ENCODE assay signal across 8 cellular contexts in the genomic region with DNA sequence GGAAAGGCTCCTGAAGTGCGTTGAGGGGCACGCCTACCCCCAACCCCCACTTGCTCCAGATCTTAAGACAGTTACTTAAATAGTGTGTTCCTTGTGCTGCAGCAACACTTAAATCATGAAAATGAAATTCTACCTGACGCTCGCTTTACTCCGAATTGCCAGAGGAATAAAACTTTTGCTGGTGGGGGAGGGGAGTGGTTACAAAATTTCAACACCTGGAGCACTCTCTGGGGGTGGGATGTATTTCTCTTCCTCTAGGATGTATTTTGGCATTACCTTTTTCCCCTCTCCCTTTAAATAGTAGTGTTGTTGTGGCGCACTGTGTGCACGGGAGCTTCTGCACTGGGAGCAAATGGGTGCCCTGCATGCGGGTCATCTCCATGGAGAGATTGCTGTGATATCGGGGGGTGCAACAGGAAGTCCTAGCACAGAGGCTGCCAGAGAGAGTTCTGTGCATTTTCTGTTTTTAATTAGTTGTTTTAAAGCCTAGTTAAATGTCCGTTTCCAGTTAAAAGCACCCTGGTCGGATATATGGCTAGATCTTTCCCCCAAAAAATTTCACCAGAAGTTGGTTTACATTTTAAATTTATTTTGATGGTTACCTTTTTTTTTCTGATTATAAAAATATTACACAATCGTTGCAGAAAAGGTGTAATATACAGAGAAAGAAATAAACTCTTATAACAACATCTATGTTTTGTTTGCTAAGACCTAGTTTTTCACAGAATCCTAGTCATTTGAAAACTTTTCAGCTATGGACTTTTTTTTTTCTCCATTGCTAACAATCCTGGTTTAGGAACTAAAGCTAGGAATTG.
A peak's percentile ranks its signal among the peaks of the same experiment; 100 is the strongest.
DNase-seq lines count a peak whose midpoint lies in the region; ATAC-seq, FAIRE-seq and TF ChIP-seq lines count a peak whose summit lies in the region.

No MANE protein-coding gene starts in this region.

- 4% methylated on average over 8 to 12 of the region's 12 CpGs for WGBS in transverse colon (ENCODE audit: low coverage in 1 of 2), 2 donors

- peaks cover 78% of the 10 kb centered on the region for H3K27me3 Mint-ChIP-seq in activated naive CD8-positive, alpha-beta T cell treated with anti-CD3 and anti-CD28 coated beads for 36 hours

- H3K36me3 ChIP-seq in kidney epithelial cell (ENCODE audit: control insufficient read depth, insufficient read depth, low read length), result no peaks in the 10 kb centered on the region
- no peaks in the 10 kb centered on the region for H3K36me3 ChIP-seq in transverse colon
- H3K36me3 ChIP-seq in HAP-1 (replicated peaks), result no peaks in the 10 kb centered on the region

- no peaks in the 10 kb centered on the region for H3K9me3 Mint-ChIP-seq in activated naive CD8-positive, alpha-beta T cell treated with anti-CD3 and anti-CD28 coated beads for 36 hours

- intact Hi-C loops in transverse colon (cut with DNase I; ENCODE audit: low total_unique reads), result no loop called here

- TF ChIP-seq EP300 in transverse colon (IDR thresholded peaks at IDR 0.05; ENCODE audit: low read depth), result no peak

- H3K27ac Mint-ChIP-seq in activated naive CD8-positive, alpha-beta T cell treated with anti-CD3 and anti-CD28 coated beads for 36 hours, result no peak overlapping the region

- no peak for DNase-seq in GM19239 (ENCODE audit: insufficient read length, low spot score)
- no peak for DNase-seq in activated naive CD8-positive, alpha-beta T cell treated with anti-CD3 and anti-CD28 coated beads for 36 hours
- DNase-seq in kidney epithelial cell (ENCODE audit: low read depth), result no peak
- peak; percentile 39 for DNase-seq in transverse colon
- no peak for DNase-seq in HAP-1 (ENCODE audit: low spot score in 2 of 2)

- peaks cover 19% of the 10 kb centered on the region for H3K4me1 Mint-ChIP-seq in activated naive CD8-positive, alpha-beta T cell treated with anti-CD3 and anti-CD28 coated beads for 36 hours

- H3K27ac ChIP-seq in 22Rv1 (peak overlapping the region; percentile 57), transverse colon (peak overlapping the region; percentile 82 to 96 (median 94))

- H3K27me3 ChIP-seq in kidney epithelial cell (ENCODE audit: control insufficient read depth, insufficient read depth, low read length), result no peaks in the 10 kb centered on the region
- peaks cover 11% of the 10 kb centered on the region for H3K27me3 ChIP-seq in transverse colon
- H3K27me3 ChIP-seq in HAP-1 (ENCODE audit: low read depth), result no peaks in the 10 kb centered on the region

- in situ Hi-C loops in transverse colon (cut with MboI; ENCODE audit: low pct_ligation_motif_present in 1 of 4, low pct_unique_long_range_greater_than_20kb in 1 of 4, low sequenced_read_pairs in 3 of 4), result no loop called here
- in situ Hi-C loops in HAP-1 (cut with MboI; ENCODE audit: low sequenced_read_pairs), result no loop called here

- no peaks in the 10 kb centered on the region for H3K36me3 Mint-ChIP-seq in activated naive CD8-positive, alpha-beta T cell treated with anti-CD3 and anti-CD28 coated beads for 36 hours

- peak; percentile 57 for FAIRE-seq in GM19239 (lab: Jason Lieb, UNC)

- TF ChIP-seq CTCF in 22Rv1 (IDR thresholded peaks at IDR 0.05) (no peak), kidney epithelial cell (IDR thresholded peaks at IDR 0.05; ENCODE audit: insufficient read depth, low read length, poor library complexity, severe bottlenecking) (no peak), transverse colon (IDR thresholded peaks at IDR 0.05) (no peak)

- peak overlapping the region; percentile 69 for H3K4me3 Mint-ChIP-seq in activated naive CD8-positive, alpha-beta T cell treated with anti-CD3 and anti-CD28 coated beads for 36 hours

- H3K4me1 ChIP-seq in transverse colon, result peaks cover 0 to 56% (median 27%) of the 10 kb centered on the region in 4 donors
- peaks cover 8% of the 10 kb centered on the region for H3K4me1 ChIP-seq in HAP-1

- ATAC-seq in GM21529 (IDR thresholded peaks at IDR 0.05; ENCODE audit: unreplicated experiment) (no peak), GM21515 (IDR thresholded peaks at IDR 0.05; ENCODE audit: unreplicated experiment) (no peak)

- peak; percentile 34 for TF ChIP-seq POLR2A in transverse colon (IDR thresholded peaks at IDR 0.05)

- H3K9me3 ChIP-seq in transverse colon, result no peaks in the 10 kb centered on the region
- H3K9me3 ChIP-seq in HAP-1, result 0 out of 2 replicates have a peak, but pooled peaks cover 7% of the 10 kb centered on the region

- H3K4me3 ChIP-seq in kidney epithelial cell (ENCODE audit: low read depth, low read length) (peak overlapping the region; percentile 80), transverse colon (peak overlapping the region; percentile 54 to 90 (median 74)), HAP-1 (no peak overlapping the region)
